ENCODE assay signal across 8 cellular contexts in the genomic region with DNA sequence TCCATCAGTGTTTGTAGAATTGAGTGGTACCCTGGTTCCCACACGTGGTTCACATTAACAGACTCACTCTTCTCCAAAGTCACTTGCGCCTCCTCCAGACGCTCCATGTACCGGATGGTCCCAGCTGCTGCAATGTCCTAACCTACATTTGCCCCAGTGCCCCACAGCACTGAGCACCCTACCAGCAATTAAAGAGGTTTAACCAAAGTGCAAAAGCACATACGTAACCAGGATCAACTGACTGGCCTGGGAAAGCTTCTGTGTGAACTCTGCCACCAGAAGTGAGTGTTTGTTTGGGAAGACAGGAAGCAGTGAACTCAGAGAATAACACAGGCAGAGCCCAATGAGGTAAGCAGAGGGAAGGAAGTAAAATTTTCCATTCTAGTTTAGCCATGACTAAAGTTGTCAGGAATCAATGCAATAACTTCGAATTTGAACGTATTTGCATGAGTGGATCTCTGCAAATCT. TPM values are rescaled to one million over a fixed set of nuclear protein-coding genes. Genes with fewer than 3 reads are reported as not detected.
DNase-seq lines count a peak whose midpoint lies in the region; ATAC-seq and TF ChIP-seq lines count a peak whose summit lies in the region.

No MANE protein-coding gene starts in this region.

- intact Hi-C loops in heart left ventricle (cut with DNase I), result no loop called here
- intact Hi-C loops in CD4-positive, alpha-beta T cell (cut with DNase I, micrococcal nuclease), result no loop called here

- H3K9me3 ChIP-seq in heart left ventricle (no peaks in the 10 kb centered on the region), skeletal muscle satellite cell (replicated peaks; ENCODE audit: low read length) (no peaks in the 10 kb centered on the region)
- no peaks in the 10 kb centered on the region for H3K9me3 ChIP-seq in CD4-positive, alpha-beta T cell (ENCODE audit: control insufficient read depth, low read length)

- no peak overlapping the region for H3K4me3 ChIP-seq in heart left ventricle
- H3K4me3 ChIP-seq in skeletal muscle satellite cell (ENCODE audit: low read length), result no peak overlapping the region

- no peak for TF ChIP-seq CTCF in heart left ventricle (IDR thresholded peaks at IDR 0.05)
- no peak for TF ChIP-seq CTCF in CD4-positive, alpha-beta T cell (IDR thresholded peaks at IDR 0.05)

- no peaks in the 10 kb centered on the region for H3K36me3 ChIP-seq in heart left ventricle
- no peaks in the 10 kb centered on the region for H3K36me3 ChIP-seq in skeletal muscle satellite cell (ENCODE audit: insufficient read depth, low read length)

- no peaks in the 10 kb centered on the region for H3K36me3 Mint-ChIP-seq in activated T-cell treated with anti-CD3 and anti-CD28 coated beads, Interleukin-2, amount 50 U/mL, for 72 hours (ENCODE audit: insufficient read depth in 2 of 2)
- no peaks in the 10 kb centered on the region for H3K36me3 Mint-ChIP-seq in CD4-positive, alpha-beta T cell (ENCODE audit: low read depth)

- H3K27ac ChIP-seq in heart left ventricle, result peak overlapping the region in 10 of 12 donors; percentile 17 to 84 (median 58)
- no peak overlapping the region for H3K27ac ChIP-seq in CD4-positive, alpha-beta T cell (ENCODE audit: low read depth, low read length)

- CTCF ChIA-PET in CD4-positive, alpha-beta T cell (lab: Charles Lee), result no interaction called here

- TF ChIP-seq POLR2A in heart left ventricle (IDR thresholded peaks at IDR 0.05), result no peak

- peak; percentile 78 to 80 for ATAC-seq in activated T-cell treated with anti-CD3 and anti-CD28 coated beads, Interleukin-2, amount 50 U/mL, for 72 hours (replicated peaks in 1 of 2)
- ATAC-seq in heart left ventricle (peak; percentile 47 to 95 (median 91)), HG02642 (IDR thresholded peaks at IDR 0.05; ENCODE audit: poor library complexity, unreplicated experiment) (no peak)
- ATAC-seq in CD4-positive, alpha-beta T cell (ENCODE audit: poor library complexity), result no peak

- H3K4me3 Mint-ChIP-seq in activated T-cell treated with anti-CD3 and anti-CD28 coated beads, Interleukin-2, amount 50 U/mL, for 72 hours, result peak overlapping the region; percentile 8 to 52
- no peak overlapping the region for H3K4me3 Mint-ChIP-seq in CD4-positive, alpha-beta T cell

- peaks cover 0 to 6% (median 0%) of the 10 kb centered on the region in 9 donors for H3K27me3 ChIP-seq in heart left ventricle
- H3K27me3 ChIP-seq in skeletal muscle satellite cell (ENCODE audit: control insufficient read depth, insufficient read depth, low read length), result no peaks in the 10 kb centered on the region
- peaks cover 26% of the 10 kb centered on the region for H3K27me3 ChIP-seq in CD4-positive, alpha-beta T cell (ENCODE audit: control insufficient read depth, insufficient read depth, low read length)

- peak overlapping the region; percentile 65 for H3K9ac ChIP-seq in skeletal muscle satellite cell (ENCODE audit: low read depth, low read length)

- no peaks in the 10 kb centered on the region for H3K9me3 Mint-ChIP-seq in activated T-cell treated with anti-CD3 and anti-CD28 coated beads, Interleukin-2, amount 50 U/mL, for 72 hours
- no peaks in the 10 kb centered on the region for H3K9me3 Mint-ChIP-seq in CD4-positive, alpha-beta T cell

- WGBS in heart left ventricle, 4 donors, result 51 to 66% (median 57%) methylated on average over 7 of the region's 7 CpGs

- POLR2A ChIA-PET in CD4-positive, alpha-beta T cell (lab: Charles Lee), result no interaction called here

- H3K27ac Mint-ChIP-seq in activated T-cell treated with anti-CD3 and anti-CD28 coated beads, Interleukin-2, amount 50 U/mL, for 72 hours, result no peak overlapping the region
- no peak overlapping the region for H3K27ac Mint-ChIP-seq in CD4-positive, alpha-beta T cell

- peaks cover 0 to 35% (median 7%) of the 10 kb centered on the region in 12 donors for H3K4me1 ChIP-seq in heart left ventricle
- H3K4me1 ChIP-seq in skeletal muscle satellite cell (ENCODE audit: control insufficient read depth, insufficient read depth, low read length), result peaks cover 48% of the 10 kb centered on the region

- H3K27me3 Mint-ChIP-seq in activated T-cell treated with anti-CD3 and anti-CD28 coated beads, Interleukin-2, amount 50 U/mL, for 72 hours (ENCODE audit: low read depth), result peaks cover 59% of the 10 kb centered on the region
- H3K27me3 Mint-ChIP-seq in CD4-positive, alpha-beta T cell, result peaks cover 70% of the 10 kb centered on the region

- peak overlapping the region; percentile 31 for H3K4me2 ChIP-seq in skeletal muscle satellite cell (ENCODE audit: low read length)

- DNase-seq in GOT3 (lab: John Stamatoyannopoulos, UW) (peak; percentile 9), heart left ventricle (peak in 4 of 5 donors; percentile 35 to 62 (median 48)), SIG-M5 (lab: John Stamatoyannopoulos, UW) (no peak), HK-2 (ENCODE audit: unreplicated experiment) (no peak)
- peak in 1 of 2 donors; percentile 7 for DNase-seq in activated T-cell treated with anti-CD3 and anti-CD28 coated beads, Interleukin-2, amount 50 U/mL, for 72 hours
- no peak for DNase-seq in CD4-positive, alpha-beta T cell

- H3K4me1 Mint-ChIP-seq in activated T-cell treated with anti-CD3 and anti-CD28 coated beads, Interleukin-2, amount 50 U/mL, for 72 hours (ENCODE audit: low read depth), result peaks cover 39% of the 10 kb centered on the region
- no peaks in the 10 kb centered on the region for H3K4me1 Mint-ChIP-seq in CD4-positive, alpha-beta T cell (ENCODE audit: low read depth)

RNA-seq across cellular contexts. Expression of a gene that starts 7.3 kb away (rescaled TPM):
- total RNA-seq in activated T-cell treated with anti-CD3 and anti-CD28 coated beads, Interleukin-2, amount 50 U/mL, for 72 hours, result under 1 TPM in 1 of 2 donors, not detected in 1; 0.09 TPM
- total RNA-seq in heart left ventricle, result 10 to 100 TPM in 3 of 9 donors, 1 to 10 TPM in 6; 4.2 to 41.9 (median 8.0) TPM
- 10 to 100 TPM in 1 of 2 donors, 1 to 10 TPM in 1; 3.8 to 11.1 TPM for polyA plus RNA-seq in heart left ventricle
- total RNA-seq in skeletal muscle satellite cell (2012; rRNA removed), result 4.8 and 30.8 TPM in 2 replicates
- total RNA-seq in CD4-positive, alpha-beta T cell, result not detected

RNA-seq across cellular contexts. Expression of a gene that starts 33.7 kb away (rescaled TPM):
- not detected for total RNA-seq in activated T-cell treated with anti-CD3 and anti-CD28 coated beads, Interleukin-2, amount 50 U/mL, for 72 hours
- not detected for total RNA-seq in heart left ventricle
- not detected for polyA plus RNA-seq in heart left ventricle
- total RNA-seq in skeletal muscle satellite cell (2012; rRNA removed), result not detected in 2 replicates
- total RNA-seq in CD4-positive, alpha-beta T cell, result not detected

Comparison
In these comparisons a context has a peak if more than half of its experiments do, and no peak if none do; other contexts are left out.
1. DNase-seq: peak in GOT3 (single experiment) and heart left ventricle (4 of 5); none in SIG-M5 (single experiment), HK-2 (single experiment) and CD4-positive, alpha-beta T cell (0 of 10).
2. ATAC-seq: peak in activated T-cell treated with anti-CD3 and anti-CD28 coated beads, Interleukin-2, amount 50 U/mL, for 72 hours (2 of 2) and heart left ventricle (4 of 4); none in HG02642 (single experiment) and CD4-positive, alpha-beta T cell (single experiment).
3. RNA of a gene that starts 7.3 kb away (total RNA-seq): 4.2 to 41.9 TPM in heart left ventricle; 0.09 TPM in activated T-cell treated with anti-CD3 and anti-CD28 coated beads, Interleukin-2, amount 50 U/mL, for 72 hours and not detected in CD4-positive, alpha-beta T cell; every median in the first group is over 4 times any median in the second.